In genomic region chr12:51124504-51124903, GRCh38 we compare ENCODE assay signal across 19 cellular contexts.
"Had no signal": no experiment of that assay in that cellular context is flagged by ENCODE, and none has a peak within 500 bp of the region (broad histone marks: within the 10 kb centered on the region; RNA-seq: fewer than 3 reads in every experiment).

No MANE protein-coding gene starts in this region.

- H3K27me3 ChIP-seq: adrenal gland had no signal

- H3K27me3 Mint-ChIP-seq: activated B cell treated with CpG ODN at 0.5 μM for 24 hours; activated CD4-positive, alpha-beta memory T cell treated with anti-CD3 and anti-CD28 coated beads for 36 hours; activated CD4-positive, alpha-beta T cell treated with anti-CD3 and anti-CD28 coated beads, Interleukin-2, amount 10 ng/mL, durations not matched to agents 24 days and 14 days; activated naive CD8-positive, alpha-beta T cell treated with anti-CD3 and anti-CD28 coated beads, Interleukin-2, amount 10 ng/mL, durations not matched to agents 7 days and 5 days; T-helper 17 cell had no signal

- H3K4me3 Mint-ChIP-seq: activated B cell treated with CpG ODN at 0.5 μM for 24 hours; activated CD4-positive, alpha-beta memory T cell treated with anti-CD3 and anti-CD28 coated beads for 36 hours; activated CD4-positive, alpha-beta T cell treated with anti-CD3 and anti-CD28 coated beads, Interleukin-2, amount 10 ng/mL, durations not matched to agents 24 days and 14 days; activated naive CD8-positive, alpha-beta T cell treated with anti-CD3 and anti-CD28 coated beads, Interleukin-2, amount 10 ng/mL, durations not matched to agents 7 days and 5 days; T-helper 17 cell had no signal

- H3K27ac Mint-ChIP-seq: activated B cell treated with CpG ODN at 0.5 μM for 24 hours; activated CD4-positive, alpha-beta memory T cell treated with anti-CD3 and anti-CD28 coated beads for 36 hours; activated CD4-positive, alpha-beta T cell treated with anti-CD3 and anti-CD28 coated beads, Interleukin-2, amount 10 ng/mL, durations not matched to agents 24 days and 14 days; activated naive CD8-positive, alpha-beta T cell treated with anti-CD3 and anti-CD28 coated beads, Interleukin-2, amount 10 ng/mL, durations not matched to agents 7 days and 5 days had no signal

- H3K27ac ChIP-seq: adrenal gland had no signal

- H3K9me3 Mint-ChIP-seq: activated B cell treated with CpG ODN at 0.5 μM for 24 hours; activated CD4-positive, alpha-beta memory T cell treated with anti-CD3 and anti-CD28 coated beads for 36 hours; activated CD4-positive, alpha-beta T cell treated with anti-CD3 and anti-CD28 coated beads, Interleukin-2, amount 10 ng/mL, durations not matched to agents 24 days and 14 days; activated naive CD8-positive, alpha-beta T cell treated with anti-CD3 and anti-CD28 coated beads, Interleukin-2, amount 10 ng/mL, durations not matched to agents 7 days and 5 days had no signal

- H3K9me3 ChIP-seq: adrenal gland had no signal

- H3K4me1 Mint-ChIP-seq: activated CD4-positive, alpha-beta T cell treated with anti-CD3 and anti-CD28 coated beads, Interleukin-2, amount 10 ng/mL, durations not matched to agents 24 days and 14 days; activated naive CD8-positive, alpha-beta T cell treated with anti-CD3 and anti-CD28 coated beads, Interleukin-2, amount 10 ng/mL, durations not matched to agents 7 days and 5 days had no signal

- H3K4me3 ChIP-seq: adrenal gland had no signal

- DNase-seq: activated B cell treated with CpG ODN at 0.5 μM for 24 hours; activated CD4-positive, alpha-beta memory T cell treated with anti-CD3 and anti-CD28 coated beads for 36 hours; activated CD4-positive, alpha-beta T cell treated with anti-CD3 and anti-CD28 coated beads for 1 hour; activated CD4-positive, alpha-beta T cell treated with anti-CD3 and anti-CD28 coated beads, Interleukin-2, amount 10 ng/mL, durations not matched to agents 24 days and 14 days; activated CD8-positive, alpha-beta memory T cell treated with anti-CD3 and anti-CD28 coated beads, Interleukin-2, amount 50 U/mL, for 4 hours; activated naive CD4-positive, alpha-beta T cell treated with anti-CD3 and anti-CD28 coated beads, Interleukin-2, amount 50 U/mL, for 16 hours; activated naive CD8-positive, alpha-beta T cell treated with anti-CD3 and anti-CD28 coated beads, Interleukin-2, amount 10 ng/mL, durations not matched to agents 7 days and 5 days; activated T-cell treated with anti-CD3 and anti-CD28 coated beads, Interleukin-2, amount 50 U/mL, for 1 hour; adrenal gland; Kasumi-1; NCI-H2029; NCI-H2107; NCI-H2171 treated with DMSO at 0.1 percent for 48 hours; NCI-H226; NCI-H526 treated with DMSO at 0.1 percent for 48 hours; NCI-H82; SIG-M5; T-helper 17 cell; T-helper 9 cell had no signal

- H3K4me1 ChIP-seq: adrenal gland had no signal

- ATAC-seq: T-helper 17 cell had no signal
